Comparison of ENCODE assay signal across 10 cellular contexts in the genomic region with DNA sequence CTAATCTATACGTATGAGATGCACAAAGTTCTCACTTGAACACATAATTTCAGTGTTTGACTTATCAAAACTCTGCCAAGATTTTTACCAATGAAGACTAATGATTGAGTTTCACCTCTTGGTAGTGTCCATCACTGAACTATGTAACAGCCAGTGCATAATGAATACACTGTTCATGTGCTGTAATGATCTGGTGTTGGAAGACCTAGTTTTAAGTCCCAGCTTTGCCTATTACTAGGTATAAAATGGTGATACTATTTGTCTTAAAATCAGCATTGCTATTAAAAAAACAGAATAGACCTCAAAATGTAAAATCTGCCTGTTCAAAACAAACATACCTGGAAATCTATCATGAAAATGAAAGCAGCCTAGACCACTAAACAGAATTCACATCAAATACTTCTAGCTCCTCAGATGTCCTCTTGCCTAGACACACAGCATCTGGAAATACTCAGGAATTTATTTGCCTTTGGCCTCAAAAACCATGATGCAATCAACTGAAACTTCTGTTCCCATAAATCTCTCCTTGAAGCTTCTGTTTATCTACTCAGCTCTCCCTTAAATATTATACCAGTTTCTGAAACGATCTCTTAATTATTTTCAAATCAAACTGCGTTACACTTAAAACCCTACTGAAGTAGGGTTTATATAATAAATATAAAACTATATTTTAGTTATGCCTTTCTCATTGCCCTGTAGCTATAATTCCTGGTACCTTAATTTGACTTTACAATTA. TPM values are rescaled to one million over a fixed set of nuclear protein-coding genes. Genes with fewer than 3 reads are reported as not detected.
DNase-seq lines count a peak whose midpoint lies in the region; ATAC-seq and TF ChIP-seq lines count a peak whose summit lies in the region.
"Had no signal": no experiment of that assay in that cellular context is flagged by ENCODE, and none has a peak within 500 bp of the region (broad histone marks: within the 10 kb centered on the region; RNA-seq: fewer than 3 reads in every experiment).

No MANE protein-coding gene starts in this region.

- no peaks in the 10 kb centered on the region for H3K36me3 Mint-ChIP-seq in glutamatergic neuron (ENCODE audit: unreplicated experiment)

- H3K27ac Mint-ChIP-seq in glutamatergic neuron (ENCODE audit: unreplicated experiment) = peak overlapping the region; percentile 76
- H3K27ac Mint-ChIP-seq: B cell had no signal

- H3K4me3 ChIP-seq in SK-N-SH (ENCODE audit: low read depth in 2 of 2, low read length in 1 of 2) (no peak overlapping the region), subcutaneous abdominal adipose tissue (ENCODE audit: low read depth in 1 of 5, low read length in 5 of 5) (no peak overlapping the region)

- H3K36me3 ChIP-seq in SK-N-SH (replicated peaks in 1 of 2; ENCODE audit: control insufficient read depth in 1 of 2, insufficient read depth in 2 of 2, low read length in 1 of 2) (peaks cover 7 to 30% of the 10 kb centered on the region in 2 experiments), subcutaneous abdominal adipose tissue (ENCODE audit: control insufficient read depth in 5 of 5, insufficient read depth in 5 of 5, low read length in 5 of 5) (no peaks in the 10 kb centered on the region)

- no peaks in the 10 kb centered on the region for H3K9me2 ChIP-seq in SK-N-SH

- H3K27me3 Mint-ChIP-seq in glutamatergic neuron (ENCODE audit: unreplicated experiment) = peaks cover 2% of the 10 kb centered on the region
- H3K27me3 Mint-ChIP-seq: B cell had no signal

- DNase-seq in DMS79 treated with DMSO at 0.1 percent for 48 hours (lab: John Stamatoyannopoulos, UW) = peak; percentile 20
- DNase-seq in DMS79 (lab: John Stamatoyannopoulos, UW) = no peak
- DNase-seq in SK-N-SH = peak; percentile 45
- no peak for DNase-seq in glutamatergic neuron
- DNase-seq in mucosa of gallbladder (ENCODE audit: low spot score) = no peak
- no peak for DNase-seq in islet precursor cell
- DNase-seq: stimulated activated naive CD8-positive, alpha-beta T cell treated with anti-CD3 and anti-CD28 coated beads, Interleukin-15, Interleukin-2, amounts not matched to agents 100 U/mL and 50 U/mL, for 24 hours had no signal

- ATAC-seq in GM18511 (IDR thresholded peaks at IDR 0.05; ENCODE audit: unreplicated experiment) = no peak
- ATAC-seq: stimulated activated naive CD8-positive, alpha-beta T cell treated with anti-CD3 and anti-CD28 coated beads, Interleukin-15, Interleukin-2, amounts not matched to agents 100 U/mL and 50 U/mL, for 24 hours had no signal

- peaks cover 10% of the 10 kb centered on the region for H3K4me1 Mint-ChIP-seq in glutamatergic neuron (ENCODE audit: low read depth, unreplicated experiment)

- TF ChIP-seq EP300 in SK-N-SH (IDR thresholded peaks at IDR 0.05; ENCODE audit: borderline replicate concordance in 1 of 2, low read depth in 1 of 2, low read length in 1 of 2) = peak; percentile 82 to 87; a peak in 3 of 4 replicates

- peak overlapping the region; percentile 39; the same call in 1 of the 2 replicates for H3K9ac ChIP-seq in SK-N-SH
- H3K9ac ChIP-seq in subcutaneous abdominal adipose tissue (ENCODE audit: low read length in 5 of 5) = peak overlapping the region in 3 of 5 donors; percentile 19 to 77 (median 48)

- H3K9me3 Mint-ChIP-seq in glutamatergic neuron (ENCODE audit: unreplicated experiment) = peaks cover 3% of the 10 kb centered on the region

- TF ChIP-seq CTCF in SK-N-SH (IDR thresholded peaks at IDR 0.05) (no peak), glutamatergic neuron (IDR thresholded peaks at IDR 0.05; ENCODE audit: partially characterized antibody, unreplicated experiment) (no peak)

- peak overlapping the region; percentile 57; the same call in 1 of the 2 replicates for H3K4me2 ChIP-seq in SK-N-SH

- H3F3A ChIP-seq in SK-N-SH (replicated peaks; ENCODE audit: insufficient read depth) = peaks cover 38% of the 10 kb centered on the region

- H3K9me3 ChIP-seq in SK-N-SH (no peaks in the 10 kb centered on the region), subcutaneous abdominal adipose tissue (ENCODE audit: control insufficient read depth in 5 of 5, low read length in 5 of 5) (no peaks in the 10 kb centered on the region)

- H3K79me2 ChIP-seq in SK-N-SH (ENCODE audit: insufficient read depth) = peaks cover 4% of the 10 kb centered on the region; the same call in 1 of the 2 replicates

- H3K4me1 ChIP-seq in SK-N-SH (ENCODE audit: control insufficient read depth in 1 of 2, insufficient read depth in 2 of 2, low read depth in 1 of 2, low read length in 1 of 2) (peaks cover 33% of the 10 kb centered on the region in 2 experiments), subcutaneous abdominal adipose tissue (ENCODE audit: control insufficient read depth in 5 of 5, insufficient read depth in 5 of 5, low read length in 5 of 5) (peaks cover 2 to 44% (median 28%) of the 10 kb centered on the region in 5 donors)

- WGBS in SK-N-SH (ENCODE audit: low lambda C conversion rate) = 39% methylated on average over 3 of the region's 3 CpGs

- no peak for TF ChIP-seq RAD21 in SK-N-SH (IDR thresholded peaks at IDR 0.05; ENCODE audit: low read length)

- CTCF ChIA-PET in SK-N-SH (lab: Yijun Ruan, JAX) = interaction anchor here (0.9 to 4.1 kb wide), 6 partner anchors 10 to 504 kb away, joined by 3 to 23 read pairs (median 8); no protein-coding TSS in a partner anchor

- no peaks in the 10 kb centered on the region for H4K20me1 ChIP-seq in SK-N-SH (ENCODE audit: insufficient read depth)

- peak overlapping the region; percentile 88 to 90 for H3K27ac ChIP-seq in SK-N-SH (ENCODE audit: low read depth in 2 of 2, low read length in 1 of 2)
- peak overlapping the region; percentile 90 for H3K27ac ChIP-seq in subcutaneous abdominal adipose tissue (ENCODE audit: low read depth, low read length)

- H3K4me3 Mint-ChIP-seq in glutamatergic neuron (ENCODE audit: unreplicated experiment) = no peak overlapping the region
- H3K4me3 Mint-ChIP-seq: B cell had no signal

- H2AFZ ChIP-seq in SK-N-SH (ENCODE audit: low read depth) = no peak overlapping the region

- H3K27me3 ChIP-seq in SK-N-SH (ENCODE audit: insufficient read depth) (no peaks in the 10 kb centered on the region), subcutaneous abdominal adipose tissue (ENCODE audit: control insufficient read depth in 5 of 5, insufficient read depth in 4 of 5, low read length in 5 of 5) (no peaks in the 10 kb centered on the region)

- POLR2A ChIA-PET in SK-N-SH (lab: Yijun Ruan, JAX) = interaction anchor here (1.3 to 2.1 kb wide), 3 partner anchors 26 to 342 kb away, joined by 4 to 15 read pairs (median 5); no protein-coding TSS in a partner anchor

TF ChIP-seq in SK-N-SH, 30 proteins besides CTCF, POLR2A, EP300 and RAD21 (continues in another document):
- peak; percentile 87 for TF ChIP-seq POLR2AphosphoS5 (IDR thresholded peaks at IDR 0.05; ENCODE audit: low read depth, low read length)
- no peak for TF ChIP-seq MXI1 (IDR thresholded peaks at IDR 0.05; ENCODE audit: low read depth, low read length)
- TF ChIP-seq, protein P1, sequence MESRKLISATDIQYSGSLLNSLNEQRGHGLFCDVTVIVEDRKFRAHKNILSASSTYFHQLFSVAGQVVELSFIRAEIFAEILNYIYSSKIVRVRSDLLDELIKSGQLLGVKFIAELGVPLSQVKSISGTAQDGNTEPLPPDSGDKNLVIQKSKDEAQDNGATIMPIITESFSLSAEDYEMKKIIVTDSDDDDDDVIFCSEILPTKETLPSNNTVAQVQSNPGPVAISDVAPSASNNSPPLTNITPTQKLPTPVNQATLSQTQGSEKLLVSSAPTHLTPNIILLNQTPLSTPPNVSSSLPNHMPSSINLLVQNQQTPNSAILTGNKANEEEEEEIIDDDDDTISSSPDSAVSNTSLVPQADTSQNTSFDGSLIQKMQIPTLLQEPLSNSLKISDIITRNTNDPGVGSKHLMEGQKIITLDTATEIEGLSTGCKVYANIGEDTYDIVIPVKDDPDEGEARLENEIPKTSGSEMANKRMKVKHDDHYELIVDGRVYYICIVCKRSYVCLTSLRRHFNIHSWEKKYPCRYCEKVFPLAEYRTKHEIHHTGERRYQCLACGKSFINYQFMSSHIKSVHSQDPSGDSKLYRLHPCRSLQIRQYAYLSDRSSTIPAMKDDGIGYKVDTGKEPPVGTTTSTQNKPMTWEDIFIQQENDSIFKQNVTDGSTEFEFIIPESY (IDR thresholded peaks at IDR 0.05; ENCODE audit: borderline replicate concordance, low read depth) = no peak
- no peak for TF ChIP-seq EZH2phosphoT487 (IDR thresholded peaks at IDR 0.05; ENCODE audit: borderline replicate concordance, low read depth)
- TF ChIP-seq ELF1 (IDR thresholded peaks at IDR 0.05) = no peak
- TF ChIP-seq, protein P2, sequence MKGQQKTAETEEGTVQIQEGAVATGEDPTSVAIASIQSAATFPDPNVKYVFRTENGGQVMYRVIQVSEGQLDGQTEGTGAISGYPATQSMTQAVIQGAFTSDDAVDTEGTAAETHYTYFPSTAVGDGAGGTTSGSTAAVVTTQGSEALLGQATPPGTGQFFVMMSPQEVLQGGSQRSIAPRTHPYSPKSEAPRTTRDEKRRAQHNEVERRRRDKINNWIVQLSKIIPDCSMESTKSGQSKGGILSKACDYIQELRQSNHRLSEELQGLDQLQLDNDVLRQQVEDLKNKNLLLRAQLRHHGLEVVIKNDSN (IDR thresholded peaks at IDR 0.05; ENCODE audit: borderline replicate concordance, low read depth) = no peak
- no peak for TF ChIP-seq GABPA (IDR thresholded peaks at IDR 0.05; ENCODE audit: low read depth)
- TF ChIP-seq CHD2 (IDR thresholded peaks at IDR 0.05; ENCODE audit: low read length, partially characterized antibody) = peak; percentile 42
- TF ChIP-seq SIN3A (IDR thresholded peaks at IDR 0.05; ENCODE audit: borderline replicate concordance, low read depth, low read length) = no peak
- no peak for TF ChIP-seq MEF2A (IDR thresholded peaks at IDR 0.05; ENCODE audit: borderline replicate concordance, low read depth)
- no peak for TF ChIP-seq FOXJ3 (CRISPR knock-in tag; IDR thresholded peaks at IDR 0.05)
- no peak; the same call in 1 of the 2 replicates for TF ChIP-seq RXRA (IDR thresholded peaks at IDR 0.05; ENCODE audit: borderline replicate concordance, low read depth)
- peak; percentile 62 for TF ChIP-seq NFIC (IDR thresholded peaks at IDR 0.05; ENCODE audit: borderline replicate concordance)

RNA-seq across cellular contexts. Expression of gene MRPS27, which starts 38.1 kb away (rescaled TPM):
- polyA plus RNA-seq in SK-N-SH (2012; rRNA removed) = 37.5 and 48.2 TPM in 2 replicates
- polyA plus RNA-seq in SK-N-SH (2012; cell fraction: cytosol; rRNA removed) = 39.8 and 47.0 TPM in 2 replicates
- polyA plus RNA-seq in SK-N-SH (2012; cell fraction: nucleus; rRNA removed) = 38.6 and 42.4 TPM in 2 replicates
- total RNA-seq in glutamatergic neuron (ENCODE audit: unreplicated experiment) = 30.1 TPM
- total RNA-seq in mucosa of gallbladder = 35.3 TPM

RNA-seq across cellular contexts. Expression of gene PTCD2, which starts 38.2 kb away (rescaled TPM):
- 6.7 and 8.6 TPM in 2 replicates for polyA plus RNA-seq in SK-N-SH (2012; rRNA removed)
- 8.0 and 8.9 TPM in 2 replicates for polyA plus RNA-seq in SK-N-SH (2012; cell fraction: cytosol; rRNA removed)
- 7.1 and 13.0 TPM in 2 replicates for polyA plus RNA-seq in SK-N-SH (2012; cell fraction: nucleus; rRNA removed)
- total RNA-seq in glutamatergic neuron (ENCODE audit: unreplicated experiment) (6.7 TPM), mucosa of gallbladder (7.7 TPM)

Comparison
In these comparisons a context has a peak if more than half of its experiments do, and no peak if none do; other contexts are left out.
1. DNase-seq: peak in DMS79 treated with DMSO at 0.1 percent for 48 hours (single experiment) and SK-N-SH (single experiment); none in DMS79 (single experiment), glutamatergic neuron (single experiment), mucosa of gallbladder (single experiment) and islet precursor cell (single experiment).